In the genomic region with DNA sequence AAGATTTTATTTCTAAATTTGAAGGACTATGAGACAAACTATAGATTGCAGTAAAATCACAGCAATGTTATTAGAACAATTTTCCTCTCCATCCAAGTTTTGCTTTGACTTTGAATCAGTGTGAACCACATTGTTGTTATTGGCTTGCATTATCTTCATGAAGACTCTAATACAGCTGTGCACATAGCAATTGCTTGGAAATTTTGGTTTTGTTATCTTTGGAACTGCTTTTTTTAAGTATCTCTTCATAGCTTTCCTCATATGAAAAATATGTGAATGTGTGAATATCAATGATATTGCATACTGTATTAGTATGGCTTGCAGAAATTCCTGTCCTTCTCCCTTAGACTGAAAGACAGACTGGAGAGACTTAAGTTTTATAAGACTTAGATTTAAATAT, we compare ENCODE assay signal across 1 cellular context.
TF ChIP-seq lines count a peak whose summit lies in the region.

No MANE protein-coding gene starts in this region.

TF ChIP-seq in IMR-90, 13 proteins besides CTCF, POLR2A, EP300 and RAD21 (continued from another document):
- TF ChIP-seq, protein P1, sequence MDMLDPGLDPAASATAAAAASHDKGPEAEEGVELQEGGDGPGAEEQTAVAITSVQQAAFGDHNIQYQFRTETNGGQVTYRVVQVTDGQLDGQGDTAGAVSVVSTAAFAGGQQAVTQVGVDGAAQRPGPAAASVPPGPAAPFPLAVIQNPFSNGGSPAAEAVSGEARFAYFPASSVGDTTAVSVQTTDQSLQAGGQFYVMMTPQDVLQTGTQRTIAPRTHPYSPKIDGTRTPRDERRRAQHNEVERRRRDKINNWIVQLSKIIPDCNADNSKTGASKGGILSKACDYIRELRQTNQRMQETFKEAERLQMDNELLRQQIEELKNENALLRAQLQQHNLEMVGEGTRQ (IDR thresholded peaks at IDR 0.05; ENCODE audit: low read depth, low read length): no peak
- TF ChIP-seq BHLHE40 (IDR thresholded peaks at IDR 0.05; ENCODE audit: low read depth, low read length): no peak
